ENCODE assay signal across 10 cellular contexts in genomic region chr1:78277253-78277652, GRCh38.
DNase-seq lines count a peak whose midpoint lies in the region; ATAC-seq and TF ChIP-seq lines count a peak whose summit lies in the region.
"Had no signal": no experiment of that assay in that cellular context is flagged by ENCODE, and none has a peak within 500 bp of the region (broad histone marks: within the 10 kb centered on the region; RNA-seq: fewer than 3 reads in every experiment).

No MANE protein-coding gene starts in this region.

- ATAC-seq in GM18505 (IDR thresholded peaks at IDR 0.05; ENCODE audit: unreplicated experiment) (peak; percentile 67), HG02610 (IDR thresholded peaks at IDR 0.05; ENCODE audit: unreplicated experiment) (peak; percentile 85), mucosa of descending colon (no peak)

- TF ChIP-seq CTCF in fibroblast of pulmonary artery (IDR thresholded peaks at IDR 0.05; ENCODE audit: low read length, missing control alignments) (no peak), mucosa of descending colon (IDR thresholded peaks at IDR 0.05) (no peak)

- no peaks in the 10 kb centered on the region for H3K9me3 ChIP-seq in mucosa of descending colon

- intact Hi-C loops in mucosa of descending colon (cut with DNase I, micrococcal nuclease) = no loop called here
- intact Hi-C loops in posterior cingulate gyrus (cut with DNase I) = no loop called here

- H3K4me3 ChIP-seq in fibroblast of pulmonary artery (replicated peaks; ENCODE audit: low read depth, low read length) = no peak overlapping the region
- no peak overlapping the region for H3K4me3 ChIP-seq in mucosa of descending colon

- H3K36me3 ChIP-seq in mucosa of descending colon (ENCODE audit: low read depth) = no peaks in the 10 kb centered on the region

- DNase-seq in MV-4-11 (lab: John Stamatoyannopoulos, UW) = peak; percentile 92
- peak; percentile 49 for DNase-seq in fibroblast of pulmonary artery (ENCODE audit: low read depth)
- no peak for DNase-seq in mucosa of descending colon
- no peak for DNase-seq in NCI-H1694 treated with DMSO at 0.1 percent for 48 hours (lab: John Stamatoyannopoulos, UW)
- DNase-seq in dedifferentiated amniotic fluid mesenchymal stem cell (ENCODE audit: extremely low spot score) = no peak
- DNase-seq in posterior cingulate gyrus = no peak
- DNase-seq: activated naive CD4-positive, alpha-beta T cell treated with anti-CD3 and anti-CD28 coated beads, Interleukin-2, amount 10 ng/mL, durations not matched to agents 7 days and 5 days; retina had no signal

- no peak for TF ChIP-seq POLR2A in GM18505 (IDR thresholded peaks at IDR 0.05; ENCODE audit: borderline replicate concordance, extremely low read depth, insufficient read depth, insufficient read length)

- H3K4me1 ChIP-seq in mucosa of descending colon (ENCODE audit: low read depth) = no peaks in the 10 kb centered on the region

Comparison
In these comparisons a context has a peak if more than half of its experiments do, and no peak if none do; other contexts are left out.
1. DNase-seq: peak in MV-4-11 (single experiment) and fibroblast of pulmonary artery (single experiment); none in mucosa of descending colon (0 of 3), NCI-H1694 treated with DMSO at 0.1 percent for 48 hours (single experiment), dedifferentiated amniotic fluid mesenchymal stem cell (single experiment) and posterior cingulate gyrus (0 of 10).